Comparison of ENCODE assay signal across 11 cellular contexts in the genomic region with DNA sequence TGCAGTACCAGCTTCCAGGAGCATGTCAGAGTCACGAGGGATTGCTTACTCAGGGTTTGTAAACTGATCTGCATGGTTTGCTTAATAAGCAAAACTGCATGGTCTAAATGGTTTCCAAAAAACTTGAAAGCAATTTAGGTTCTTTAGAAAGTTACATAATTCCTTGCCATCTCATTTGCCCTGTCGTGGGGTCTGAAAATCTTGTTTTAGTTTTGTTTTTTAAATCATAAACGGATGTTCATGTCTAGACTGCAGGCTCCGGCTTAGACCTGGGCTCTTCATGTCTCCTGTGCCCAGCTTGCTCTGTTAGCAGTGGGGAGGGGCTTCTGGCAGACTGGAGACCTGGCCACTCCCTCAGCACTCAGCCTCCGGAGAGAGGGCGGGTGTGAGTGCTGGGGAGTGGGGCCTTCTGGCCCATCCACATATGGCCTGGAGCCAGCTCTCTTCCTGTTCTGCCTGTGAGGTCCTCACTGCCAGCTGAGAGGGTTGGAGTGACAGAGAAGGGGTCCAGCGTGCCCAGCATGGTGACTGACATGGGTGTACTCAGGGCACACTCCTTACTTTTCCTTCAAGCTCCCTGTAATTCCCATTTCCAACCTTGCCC. TPM values are rescaled to one million over a fixed set of nuclear protein-coding genes. Genes with fewer than 3 reads are reported as not detected.
A peak's percentile ranks its signal among the peaks of the same experiment; 100 is the strongest.
DNase-seq lines count a peak whose midpoint lies in the region; ATAC-seq lines count a peak whose summit lies in the region.
"Had no signal": no experiment of that assay in that cellular context is flagged by ENCODE, and none has a peak within 500 bp of the region (broad histone marks: within the 10 kb centered on the region; RNA-seq: fewer than 3 reads in every experiment).

No MANE protein-coding gene starts in this region.

- H3K4me3 ChIP-seq in adipocyte (ENCODE audit: low read length): no peak overlapping the region

- no peaks in the 10 kb centered on the region for H3K36me3 ChIP-seq in adipocyte (ENCODE audit: control insufficient read depth, insufficient read depth, low read length, severe bottlenecking)

- peaks cover 0 to 4% (median 0%) of the 10 kb centered on the region in 5 donors for H3K27me3 Mint-ChIP-seq in naive thymus-derived CD8-positive, alpha-beta T cell

- DNase-seq in ELF-1 (ENCODE audit: low read depth, low spot score) (peak; percentile 90), NCI-H2081 (lab: John Stamatoyannopoulos, UW) (peak; percentile 69 to 88), adipocyte (ENCODE audit: low read depth) (peak; percentile 41), globus pallidus (ENCODE audit: low spot score) (no peak), glomerular visceral epithelial cell (ENCODE audit: extremely low spot score) (no peak)
- peak in 2 of 10 donors; percentile 23 to 25 for DNase-seq in naive thymus-derived CD8-positive, alpha-beta T cell
- no peak for DNase-seq in activated CD4-positive, alpha-beta T cell treated with anti-CD3 and anti-CD28 coated beads, Interleukin-2, amount 50 U/mL, for 4 hours

- peaks cover 0 to 2% (median 0%) of the 10 kb centered on the region in 3 donors for H3K36me3 Mint-ChIP-seq in naive thymus-derived CD8-positive, alpha-beta T cell

- H3K4me1 ChIP-seq in adipocyte (ENCODE audit: control insufficient read depth, insufficient read depth, low read length): peaks cover 8% of the 10 kb centered on the region

- H3K9me3 Mint-ChIP-seq in naive thymus-derived CD8-positive, alpha-beta T cell: no peaks in the 10 kb centered on the region

- POLR2A ChIA-PET in naive thymus-derived CD8-positive, alpha-beta T cell (lab: Charles Lee): interaction anchor here (1.1 to 2.1 kb wide), 3 partner anchors 11 to 17 kb away, joined by 4 to 9 read pairs (median 4); partner anchors contain the start of gene PRF1

- peak overlapping the region in 2 of 10 donors; percentile 52 to 59 for H3K27ac Mint-ChIP-seq in naive thymus-derived CD8-positive, alpha-beta T cell

- H3K4me1 Mint-ChIP-seq in naive thymus-derived CD8-positive, alpha-beta T cell: peaks cover 10 to 22% (median 16%) of the 10 kb centered on the region in 4 donors

- H3K27me3 ChIP-seq in adipocyte (replicated peaks; ENCODE audit: control insufficient read depth, insufficient read depth, low read length): no peaks in the 10 kb centered on the region

- no peaks in the 10 kb centered on the region for H3K9me3 ChIP-seq in adipocyte (ENCODE audit: control insufficient read depth, low read length)

- ATAC-seq in naive thymus-derived CD8-positive, alpha-beta T cell: peak; percentile 63 to 75
- ATAC-seq in HG03342 (IDR thresholded peaks at IDR 0.05; ENCODE audit: unreplicated experiment): no peak

- H3K4me3 Mint-ChIP-seq in naive thymus-derived CD8-positive, alpha-beta T cell: no peak overlapping the region

- H3K9ac ChIP-seq in adipocyte (ENCODE audit: low read length): no peak overlapping the region

RNA-seq across cellular contexts. Expression of gene PRF1, which starts 17.5 kb away (rescaled TPM):
- 10 to 100 TPM; 14.7 to 16.8 TPM for total RNA-seq in naive thymus-derived CD8-positive, alpha-beta T cell
- polyA plus RNA-seq in naive thymus-derived CD8-positive, alpha-beta T cell: 100 to 1,000 TPM in 1 of 3 donors, 10 to 100 TPM in 2; 58.3 to 435 (median 84.3) TPM
- total RNA-seq: cerebellum, SK-MEL-5 had no signal
- polyA plus RNA-seq: neural cell had no signal

Comparison
In these comparisons a context has a peak if more than half of its experiments do, and no peak if none do; other contexts are left out.
1. DNase-seq: peak in ELF-1 (single experiment), NCI-H2081 (2 of 2) and adipocyte (single experiment); none in globus pallidus (single experiment), activated CD4-positive, alpha-beta T cell treated with anti-CD3 and anti-CD28 coated beads, Interleukin-2, amount 50 U/mL, for 4 hours (0 of 2) and glomerular visceral epithelial cell (single experiment).